1 cellular context compared by ENCODE assay signal in the genomic region with DNA sequence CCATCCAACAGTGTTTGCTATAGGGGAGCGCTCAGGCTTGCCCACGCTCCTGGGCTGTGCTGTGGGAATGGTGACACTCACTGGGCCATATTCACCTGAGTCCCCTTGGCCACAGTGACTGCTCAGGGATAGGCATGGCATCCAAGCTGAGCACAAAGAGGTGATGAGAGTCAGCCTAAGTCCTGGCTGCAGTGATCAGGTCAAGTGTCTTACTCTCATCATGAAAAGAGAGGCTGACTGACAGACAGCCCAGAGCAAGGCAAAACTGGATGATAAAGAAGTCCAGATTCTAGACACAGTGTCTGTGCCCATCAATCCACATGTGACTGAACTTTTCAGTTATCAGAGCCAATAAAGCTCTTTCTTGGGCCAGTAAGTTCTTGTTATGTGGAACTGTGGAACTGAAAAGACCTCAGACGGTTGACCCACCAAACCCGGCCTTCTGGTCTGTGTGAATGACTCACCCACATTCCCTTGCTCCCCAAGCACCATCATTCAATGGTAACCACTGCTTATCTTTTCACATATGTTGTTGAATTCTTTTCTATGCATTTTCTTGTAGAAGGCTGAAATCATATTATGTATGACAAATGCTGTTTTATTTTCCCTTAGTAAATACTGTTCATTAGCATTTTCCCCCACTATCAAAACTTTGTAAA.
TF ChIP-seq lines count a peak whose summit lies in the region.

No MANE protein-coding gene starts in this region.

TF ChIP-seq in HepG2, 621 proteins besides CTCF, POLR2A, EP300 and RAD21 (continued from another document):
- no peak for TF ChIP-seq ZNF280B (CRISPR knock-in tag; IDR thresholded peaks at IDR 0.05; ENCODE audit: borderline replicate concordance)
- TF ChIP-seq TRIM24 (CRISPR knock-in tag; IDR thresholded peaks at IDR 0.05) = no peak
- TF ChIP-seq ZNF577 (CRISPR knock-in tag; IDR thresholded peaks at IDR 0.05; ENCODE audit: borderline replicate concordance, low read depth) = no peak
- no peak for TF ChIP-seq ZNF205 (CRISPR knock-in tag; IDR thresholded peaks at IDR 0.05)
- TF ChIP-seq ZNF75D (CRISPR knock-in tag; IDR thresholded peaks at IDR 0.05; ENCODE audit: borderline replicate concordance) = no peak
- TF ChIP-seq SSRP1 (CRISPR knock-in tag; IDR thresholded peaks at IDR 0.05) = no peak
- no peak for TF ChIP-seq REST (IDR thresholded peaks at IDR 0.05; ENCODE audit: borderline replicate concordance in 1 of 2, low read depth in 1 of 2, low read length in 2 of 2)
- no peak for TF ChIP-seq XRCC5 (optimal IDR thresholded peaks at IDR 0.05; ENCODE audit: low read length)
- TF ChIP-seq STAT5B (CRISPR knock-in tag; IDR thresholded peaks at IDR 0.05) = no peak
- TF ChIP-seq DR1 (CRISPR knock-in tag; IDR thresholded peaks at IDR 0.05) = no peak
- no peak for TF ChIP-seq SMAD9 (CRISPR knock-in tag; IDR thresholded peaks at IDR 0.05)
- no peak for TF ChIP-seq ZNF274 (CRISPR knock-in tag; IDR thresholded peaks at IDR 0.05)
- TF ChIP-seq AHR (CRISPR knock-in tag; IDR thresholded peaks at IDR 0.05) = no peak
- TF ChIP-seq, protein P1, sequence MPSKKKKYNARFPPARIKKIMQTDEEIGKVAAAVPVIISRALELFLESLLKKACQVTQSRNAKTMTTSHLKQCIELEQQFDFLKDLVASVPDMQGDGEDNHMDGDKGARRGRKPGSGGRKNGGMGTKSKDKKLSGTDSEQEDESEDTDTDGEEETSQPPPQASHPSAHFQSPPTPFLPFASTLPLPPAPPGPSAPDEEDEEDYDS (CRISPR knock-in tag; IDR thresholded peaks at IDR 0.05) = no peak
- TF ChIP-seq, protein P2, sequence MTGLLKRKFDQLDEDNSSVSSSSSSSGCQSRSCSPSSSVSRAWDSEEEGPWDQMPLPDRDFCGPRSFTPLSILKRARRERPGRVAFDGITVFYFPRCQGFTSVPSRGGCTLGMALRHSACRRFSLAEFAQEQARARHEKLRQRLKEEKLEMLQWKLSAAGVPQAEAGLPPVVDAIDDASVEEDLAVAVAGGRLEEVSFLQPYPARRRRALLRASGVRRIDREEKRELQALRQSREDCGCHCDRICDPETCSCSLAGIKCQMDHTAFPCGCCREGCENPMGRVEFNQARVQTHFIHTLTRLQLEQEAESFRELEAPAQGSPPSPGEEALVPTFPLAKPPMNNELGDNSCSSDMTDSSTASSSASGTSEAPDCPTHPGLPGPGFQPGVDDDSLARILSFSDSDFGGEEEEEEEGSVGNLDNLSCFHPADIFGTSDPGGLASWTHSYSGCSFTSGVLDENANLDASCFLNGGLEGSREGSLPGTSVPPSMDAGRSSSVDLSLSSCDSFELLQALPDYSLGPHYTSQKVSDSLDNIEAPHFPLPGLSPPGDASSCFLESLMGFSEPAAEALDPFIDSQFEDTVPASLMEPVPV (CRISPR knock-in tag; IDR thresholded peaks at IDR 0.05) = no peak
- no peak for TF ChIP-seq ZEB1 (IDR thresholded peaks at IDR 0.05; ENCODE audit: insufficient replicate concordance, low read depth)
TF ChIP-seq in HepG2: peak in this region for 0.
